ENCODE assay signal across 23 cellular contexts in the genomic region with DNA sequence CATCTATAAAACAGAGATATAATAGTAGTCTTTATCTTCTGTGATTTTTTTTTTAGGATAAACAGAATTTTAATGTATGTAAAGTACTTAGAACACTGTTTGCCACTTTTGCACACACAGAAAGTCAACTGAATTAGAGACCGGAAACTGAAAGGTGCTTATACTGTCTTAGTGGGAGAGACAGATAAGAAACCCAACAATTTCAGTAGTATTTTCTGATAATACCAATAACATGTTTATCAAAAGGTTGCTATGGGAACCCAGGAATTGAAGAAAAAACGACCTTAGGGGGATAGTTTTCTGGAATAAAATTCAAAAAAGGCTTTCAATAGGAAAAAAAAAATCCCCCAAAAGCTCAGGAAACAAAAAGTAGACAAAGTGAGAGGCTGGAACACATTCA.
"Had no signal": no experiment of that assay in that cellular context is flagged by ENCODE, and none has a peak within 500 bp of the region (broad histone marks: within the 10 kb centered on the region; RNA-seq: fewer than 3 reads in every experiment).

No MANE protein-coding gene starts in this region.

- H3K4me2 ChIP-seq: SK-N-SH had no signal

- H3K36me3 ChIP-seq: MG63 had no signal

- DNase-seq: Karpas-422, KG1, MG63, NCI-H1092, NCI-H1105 treated with DMSO at 0.1 percent for 48 hours, NCI-H1417 treated with DMSO at 0.1 percent for 48 hours, NCI-H146, NCI-H1694 treated with DMSO at 0.1 percent for 48 hours, NCI-H1930, NCI-H2081, NCI-H2107, NCI-H2227 treated with DMSO at 0.1 percent for 48 hours, NCI-H524, NCI-H526 treated with DMSO at 0.1 percent for 48 hours, NCI-H748 treated with DMSO at 0.1 percent for 48 hours, PC-3, SHP77, SK-N-SH, SW 1271, T-cell had no signal

- H3K9me3 Mint-ChIP-seq: T-cell had no signal

- H3K9me3 ChIP-seq: MG63, SK-N-SH had no signal

- H3K27me3 ChIP-seq: MG63 had no signal

- H3K27ac Mint-ChIP-seq: T-cell; T-helper 1 cell treated with Interleukin-12 subunit alpha and Interleukin-12 subunit beta and Interleukin-4 antibody, amounts not matched to agents 30 μg/mL and 1 μg/mL, for 36 hours had no signal

- H3K27me3 Mint-ChIP-seq: T-cell had no signal

- H3K27ac ChIP-seq: RWPE1 had no signal

- H3K4me3 Mint-ChIP-seq: T-cell; T-helper 1 cell treated with Interleukin-12 subunit alpha and Interleukin-12 subunit beta and Interleukin-4 antibody, amounts not matched to agents 30 μg/mL and 1 μg/mL, for 36 hours had no signal

- ATAC-seq: Panc1, PC-3, T-cell had no signal

- H3K9ac ChIP-seq: SK-N-SH had no signal

- H3K4me3 ChIP-seq: MG63 had no signal
